8 cellular contexts compared by ENCODE assay signal in the genomic region with DNA sequence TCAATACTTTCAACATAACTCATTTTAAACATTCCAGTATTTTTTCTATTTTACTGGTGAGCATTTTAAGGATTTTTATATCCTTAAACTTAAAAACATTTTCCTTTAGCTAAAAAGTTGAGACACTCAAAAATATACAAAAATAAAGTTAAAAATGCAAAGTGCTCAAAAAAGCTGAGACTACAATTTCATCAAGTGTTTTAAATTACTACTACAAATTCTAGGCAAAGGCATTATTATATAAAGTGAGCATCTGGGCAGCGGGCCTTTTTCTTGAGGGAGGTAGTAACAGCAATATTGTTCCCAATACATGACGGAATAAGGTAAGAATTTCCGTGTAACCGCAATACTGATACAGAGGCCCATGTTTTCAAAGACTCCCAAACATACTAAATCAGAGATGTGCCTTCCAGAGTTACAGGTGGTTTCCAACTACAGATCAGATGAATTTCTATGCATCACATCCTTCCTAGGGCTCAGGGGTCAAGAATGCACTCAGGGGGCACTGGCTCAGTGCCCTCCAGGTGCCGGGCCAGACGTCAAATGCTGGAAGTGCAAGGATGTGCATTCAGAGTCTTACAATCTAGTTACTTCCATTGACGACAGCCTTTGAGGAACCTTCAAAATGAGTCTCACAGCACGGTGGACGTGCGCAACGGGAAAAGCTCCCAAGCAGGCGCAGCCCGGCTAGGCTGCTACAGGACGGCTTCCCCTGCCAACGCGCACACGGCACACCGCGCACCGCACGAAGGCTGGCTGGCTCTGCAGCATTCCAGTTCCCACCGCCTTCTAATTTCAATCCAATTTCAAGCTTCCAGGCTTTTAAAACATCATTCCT. TPM values are rescaled to one million over a fixed set of nuclear protein-coding genes. Genes with fewer than 3 reads are reported as not detected.
DNase-seq lines count a peak whose midpoint lies in the region; ATAC-seq and TF ChIP-seq lines count a peak whose summit lies in the region.

No MANE protein-coding gene starts in this region.

- CTCF ChIA-PET in CD8-positive, alpha-beta memory T cell (lab: Charles Lee) = interaction anchor here (1.1 to 1.9 kb wide), 3 partner anchors 11 to 29 kb away, joined by 3 to 12 read pairs (median 6); a partner anchor contains a TSS
- CTCF ChIA-PET in WTC11 (lab: Charles Lee) = interaction anchor here (1.1 to 1.4 kb wide), 2 partner anchors 21 to 794 kb away, joined by 3 to 4 read pairs; a partner anchor contains a TSS

- peaks cover 44 to 68% (median 63%) of the 10 kb centered on the region in 3 donors for H3K4me1 Mint-ChIP-seq in CD8-positive, alpha-beta memory T cell
- H3K4me1 Mint-ChIP-seq in WTC11 = peaks cover 40% of the 10 kb centered on the region

- H3K27me3 ChIP-seq in CD8-positive, alpha-beta memory T cell (ENCODE audit: insufficient read depth, low read length, poor library complexity, severe bottlenecking) = no peaks in the 10 kb centered on the region
- H3K27me3 ChIP-seq in duodenal mucosa (ENCODE audit: control insufficient read depth in 1 of 2, insufficient read depth in 2 of 2, low read length in 2 of 2) = no peaks in the 10 kb centered on the region
- no peaks in the 10 kb centered on the region for H3K27me3 ChIP-seq in right lobe of liver

- peak overlapping the region; percentile 77 to 85 for H3K9ac ChIP-seq in duodenal mucosa (ENCODE audit: low read depth in 1 of 2, low read length in 2 of 2)

- peak overlapping the region; percentile 75 for H3K4me3 ChIP-seq in CD8-positive, alpha-beta memory T cell (ENCODE audit: low read length)
- peak overlapping the region; percentile 72 to 93 for H3K4me3 ChIP-seq in duodenal mucosa (ENCODE audit: low read depth in 1 of 2, low read length in 2 of 2)
- peak overlapping the region; percentile 53 to 73 (median 66) for H3K4me3 ChIP-seq in right lobe of liver

- peak overlapping the region; percentile 81 for H3K27ac ChIP-seq in CD8-positive, alpha-beta memory T cell (ENCODE audit: low read depth, low read length)
- H3K27ac ChIP-seq in duodenal mucosa (ENCODE audit: low read depth, low read length) (peak overlapping the region; percentile 7), right lobe of liver (peak overlapping the region; percentile 75 to 90 (median 88))

- peaks cover 0 to 24% (median 0%) of the 10 kb centered on the region in 3 donors for H3K36me3 Mint-ChIP-seq in CD8-positive, alpha-beta memory T cell
- no peaks in the 10 kb centered on the region; the same call in 1 of the 2 replicates for H3K36me3 Mint-ChIP-seq in WTC11

- H3K27me3 Mint-ChIP-seq in CD8-positive, alpha-beta memory T cell = no peaks in the 10 kb centered on the region
- H3K27me3 Mint-ChIP-seq in WTC11 (ENCODE audit: low read depth) = peaks cover 8% of the 10 kb centered on the region

- 5% methylated on average over 15 of the region's 22 CpGs for WGBS in right lobe of liver (ENCODE audit: insufficient coverage, low coverage, low lambda C conversion rate, missing lambda C conversion rate)

- H3K27ac Mint-ChIP-seq in CD8-positive, alpha-beta memory T cell = peak overlapping the region; percentile 90 to 99 (median 94)
- peak overlapping the region; percentile 63; the same call in 1 of the 2 replicates for H3K27ac Mint-ChIP-seq in WTC11

- no peaks in the 10 kb centered on the region for H3K36me3 ChIP-seq in CD8-positive, alpha-beta memory T cell (ENCODE audit: insufficient read depth, low read length)
- H3K36me3 ChIP-seq in duodenal mucosa (ENCODE audit: control insufficient read depth in 1 of 2, insufficient read depth in 2 of 2, low read length in 2 of 2) (no peaks in the 10 kb centered on the region), right lobe of liver (peaks cover 0 to 2% (median 0%) of the 10 kb centered on the region in 4 donors)

- TF ChIP-seq POLR2A in right lobe of liver (IDR thresholded peaks at IDR 0.05) = no peak

- DNase-seq in CD8-positive, alpha-beta memory T cell = peak in 3 of 5 donors; percentile 16 to 59 (median 22)
- DNase-seq in GM20000 (ENCODE audit: low spot score) (peak; percentile 36), LoVo (ENCODE audit: low spot score) (peak; percentile 33), WTC11 (ENCODE audit: low spot score) (peak; percentile 38), right lobe of liver (peak; percentile 53 to 67 (median 54)), DMS114 treated with DMSO at 0.1 percent for 48 hours (lab: John Stamatoyannopoulos, UW; ENCODE audit: unreplicated experiment) (no peak)
- peak; percentile 58 for DNase-seq in stimulated activated CD8-positive, alpha-beta memory T cell treated with anti-CD3 and anti-CD28 coated beads, Interleukin-4, amount 100 ng/mL, for 48 hours

- POLR2A ChIA-PET in CD8-positive, alpha-beta memory T cell (lab: Charles Lee) = interaction anchor here (0.9 to 5.6 kb wide), 6 partner anchors 8 to 831 kb away, joined by 3 to 69 read pairs (median 8); a partner anchor contains a TSS
- POLR2A ChIA-PET in WTC11 (lab: Charles Lee) = interaction anchor here (0.9 kb wide), 1 partner anchor 20 kb away, joined by 3 read pairs; a partner anchor contains a TSS

- no peaks in the 10 kb centered on the region for H3K9me3 ChIP-seq in CD8-positive, alpha-beta memory T cell (ENCODE audit: low read length)
- H3K9me3 ChIP-seq in duodenal mucosa (ENCODE audit: control insufficient read depth in 1 of 2, low read length in 2 of 2) (no peaks in the 10 kb centered on the region), right lobe of liver (no peaks in the 10 kb centered on the region)

- peaks cover 42% of the 10 kb centered on the region for H3K4me1 ChIP-seq in CD8-positive, alpha-beta memory T cell (ENCODE audit: insufficient read depth, low read length)
- H3K4me1 ChIP-seq in duodenal mucosa (ENCODE audit: control insufficient read depth in 1 of 2, insufficient read depth in 2 of 2, low read length in 2 of 2) = peaks cover 19 to 21% of the 10 kb centered on the region in 2 donors
- peaks cover 0 to 21% (median 8%) of the 10 kb centered on the region in 4 donors for H3K4me1 ChIP-seq in right lobe of liver

- ATAC-seq in WTC11 (peak; percentile 23; the same call in 1 of the 2 replicates), right lobe of liver (peak; percentile 53 to 67 (median 64))

- no peaks in the 10 kb centered on the region for H3K9me3 Mint-ChIP-seq in CD8-positive, alpha-beta memory T cell
- no peaks in the 10 kb centered on the region for H3K9me3 Mint-ChIP-seq in WTC11

- peak overlapping the region; percentile 87 to 99 (median 90) for H3K4me3 Mint-ChIP-seq in CD8-positive, alpha-beta memory T cell
- H3K4me3 Mint-ChIP-seq in WTC11 = peak overlapping the region; percentile 93

- no peak for TF ChIP-seq CTCF in GM20000 (IDR thresholded peaks at IDR 0.05; ENCODE audit: extremely low read depth, missing control alignments)
- no peak for TF ChIP-seq CTCF in WTC11 (IDR thresholded peaks at IDR 0.05)
- TF ChIP-seq CTCF in right lobe of liver (IDR thresholded peaks at IDR 0.05) = no peak

- intact Hi-C loops in right lobe of liver (cut with DNase I) = no loop called here

TF ChIP-seq in WTC11, 78 proteins besides CTCF, POLR2A, EP300 and RAD21 (continues in another document):
- TF ChIP-seq, protein P1, sequence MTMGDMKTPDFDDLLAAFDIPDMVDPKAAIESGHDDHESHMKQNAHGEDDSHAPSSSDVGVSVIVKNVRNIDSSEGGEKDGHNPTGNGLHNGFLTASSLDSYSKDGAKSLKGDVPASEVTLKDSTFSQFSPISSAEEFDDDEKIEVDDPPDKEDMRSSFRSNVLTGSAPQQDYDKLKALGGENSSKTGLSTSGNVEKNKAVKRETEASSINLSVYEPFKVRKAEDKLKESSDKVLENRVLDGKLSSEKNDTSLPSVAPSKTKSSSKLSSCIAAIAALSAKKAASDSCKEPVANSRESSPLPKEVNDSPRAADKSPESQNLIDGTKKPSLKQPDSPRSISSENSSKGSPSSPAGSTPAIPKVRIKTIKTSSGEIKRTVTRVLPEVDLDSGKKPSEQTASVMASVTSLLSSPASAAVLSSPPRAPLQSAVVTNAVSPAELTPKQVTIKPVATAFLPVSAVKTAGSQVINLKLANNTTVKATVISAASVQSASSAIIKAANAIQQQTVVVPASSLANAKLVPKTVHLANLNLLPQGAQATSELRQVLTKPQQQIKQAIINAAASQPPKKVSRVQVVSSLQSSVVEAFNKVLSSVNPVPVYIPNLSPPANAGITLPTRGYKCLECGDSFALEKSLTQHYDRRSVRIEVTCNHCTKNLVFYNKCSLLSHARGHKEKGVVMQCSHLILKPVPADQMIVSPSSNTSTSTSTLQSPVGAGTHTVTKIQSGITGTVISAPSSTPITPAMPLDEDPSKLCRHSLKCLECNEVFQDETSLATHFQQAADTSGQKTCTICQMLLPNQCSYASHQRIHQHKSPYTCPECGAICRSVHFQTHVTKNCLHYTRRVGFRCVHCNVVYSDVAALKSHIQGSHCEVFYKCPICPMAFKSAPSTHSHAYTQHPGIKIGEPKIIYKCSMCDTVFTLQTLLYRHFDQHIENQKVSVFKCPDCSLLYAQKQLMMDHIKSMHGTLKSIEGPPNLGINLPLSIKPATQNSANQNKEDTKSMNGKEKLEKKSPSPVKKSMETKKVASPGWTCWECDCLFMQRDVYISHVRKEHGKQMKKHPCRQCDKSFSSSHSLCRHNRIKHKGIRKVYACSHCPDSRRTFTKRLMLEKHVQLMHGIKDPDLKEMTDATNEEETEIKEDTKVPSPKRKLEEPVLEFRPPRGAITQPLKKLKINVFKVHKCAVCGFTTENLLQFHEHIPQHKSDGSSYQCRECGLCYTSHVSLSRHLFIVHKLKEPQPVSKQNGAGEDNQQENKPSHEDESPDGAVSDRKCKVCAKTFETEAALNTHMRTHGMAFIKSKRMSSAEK (CRISPR knock-in tag; IDR thresholded peaks at IDR 0.05; ENCODE audit: borderline replicate concordance) = no peak

RNA-seq across cellular contexts. Expression of a gene that starts 1.7 kb away (rescaled TPM):
- 10 to 100 TPM; 69.6 to 71.5 TPM for total RNA-seq in CD8-positive, alpha-beta memory T cell
- 17.6 TPM for polyA plus RNA-seq in CD8-positive, alpha-beta memory T cell
- 39.3 to 45.4 TPM (median 44.2 TPM) in 3 replicates for total RNA-seq in WTC11 (2021)
- 10 to 100 TPM; 19.9 to 31.4 (median 25.0) TPM for total RNA-seq in right lobe of liver

RNA-seq across cellular contexts. Expression of a gene that starts 20.7 kb away (rescaled TPM):
- 10 to 100 TPM; 23.6 to 25.5 TPM for total RNA-seq in CD8-positive, alpha-beta memory T cell
- polyA plus RNA-seq in CD8-positive, alpha-beta memory T cell = 8.9 TPM
- 34.5 to 37.8 TPM (median 37.0 TPM) in 3 replicates for total RNA-seq in WTC11 (2021)
- total RNA-seq in right lobe of liver = 10 to 100 TPM; 17.2 to 38.2 (median 22.6) TPM

RNA-seq across cellular contexts. Expression of a gene that starts 20.8 kb away (rescaled TPM):
- 10 to 100 TPM; 24.5 to 29.4 TPM for total RNA-seq in CD8-positive, alpha-beta memory T cell
- polyA plus RNA-seq in CD8-positive, alpha-beta memory T cell = 7.4 TPM
- total RNA-seq in WTC11 (2021) (83.4 to 126 TPM (median 90.6 TPM) in 3 replicates), right lobe of liver (10 to 100 TPM in 5 of 6 experiments, 1 to 10 TPM in 1; 8.2 to 26.8 (median 12.7) TPM)

RNA-seq across cellular contexts. Expression of a gene that starts 28.8 kb away (rescaled TPM):
- total RNA-seq in CD8-positive, alpha-beta memory T cell = 1 to 10 TPM; 1.4 to 1.9 TPM
- 0.67 TPM for polyA plus RNA-seq in CD8-positive, alpha-beta memory T cell
- total RNA-seq in WTC11 (2021) (1.3 to 1.7 TPM (median 1.5 TPM) in 3 replicates), right lobe of liver (under 1 TPM; 0.43 to 0.82 (median 0.68) TPM)

RNA-seq across cellular contexts. Expression of a gene that starts 28.8 kb away (rescaled TPM):
- 10 to 100 TPM; 26.2 to 27.9 TPM for total RNA-seq in CD8-positive, alpha-beta memory T cell
- 12.1 TPM for polyA plus RNA-seq in CD8-positive, alpha-beta memory T cell
- total RNA-seq in WTC11 (2021) (15.8 to 17.7 TPM (median 17.2 TPM) in 3 replicates), right lobe of liver (10 to 100 TPM; 11.1 to 24.4 (median 15.2) TPM)

Comparison
In these comparisons a context has a peak if more than half of its experiments do, and no peak if none do; other contexts are left out.
1. H3K27ac ChIP-seq: peak in every context shown above with its lines; median percentile 88 in right lobe of liver; 81 in CD8-positive, alpha-beta memory T cell; 7 in duodenal mucosa.